1 cellular context compared by ENCODE assay signal in the genomic region with DNA sequence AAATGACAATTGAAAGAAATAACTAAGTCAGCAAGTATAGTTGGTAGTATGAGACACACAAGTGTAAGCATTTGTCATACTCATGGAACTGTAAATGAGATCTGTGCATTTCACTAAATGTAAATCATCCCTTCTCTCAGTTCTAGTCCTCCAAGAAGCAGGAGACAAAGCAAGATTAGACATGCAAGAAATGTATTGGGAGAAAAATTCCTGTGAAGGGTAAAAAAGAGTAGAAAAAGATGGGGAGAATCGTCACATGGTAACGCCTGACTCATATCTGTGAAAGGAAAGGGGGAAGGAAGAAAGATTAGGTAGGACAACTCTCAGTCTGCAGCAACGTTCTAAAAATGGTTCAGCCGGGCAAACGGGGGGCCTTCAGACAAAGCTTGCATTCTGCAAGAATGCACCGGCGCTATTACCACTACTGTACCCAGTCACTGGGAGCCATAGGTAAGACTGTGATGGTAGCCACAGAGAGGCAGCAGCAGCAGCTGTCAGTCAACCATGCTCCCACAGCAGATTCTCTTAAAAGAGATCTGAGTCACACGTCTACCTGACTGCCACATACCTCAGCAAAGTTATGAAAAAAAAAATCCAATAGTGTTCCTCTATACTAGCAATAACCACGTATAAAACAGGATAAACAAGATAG.
TF ChIP-seq lines count a peak whose summit lies in the region.

No MANE protein-coding gene starts in this region.

TF ChIP-seq in K562, 482 proteins besides CTCF, POLR2A, EP300 and RAD21:
- no peak for TF ChIP-seq POLR2B (IDR thresholded peaks at IDR 0.05; ENCODE audit: low read depth, partially characterized antibody)
- TF ChIP-seq, protein P1, sequence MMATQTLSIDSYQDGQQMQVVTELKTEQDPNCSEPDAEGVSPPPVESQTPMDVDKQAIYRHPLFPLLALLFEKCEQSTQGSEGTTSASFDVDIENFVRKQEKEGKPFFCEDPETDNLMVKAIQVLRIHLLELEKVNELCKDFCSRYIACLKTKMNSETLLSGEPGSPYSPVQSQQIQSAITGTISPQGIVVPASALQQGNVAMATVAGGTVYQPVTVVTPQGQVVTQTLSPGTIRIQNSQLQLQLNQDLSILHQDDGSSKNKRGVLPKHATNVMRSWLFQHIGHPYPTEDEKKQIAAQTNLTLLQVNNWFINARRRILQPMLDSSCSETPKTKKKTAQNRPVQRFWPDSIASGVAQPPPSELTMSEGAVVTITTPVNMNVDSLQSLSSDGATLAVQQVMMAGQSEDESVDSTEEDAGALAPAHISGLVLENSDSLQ (IDR thresholded peaks at IDR 0.05) = peak; percentile 44
- TF ChIP-seq, protein P2, sequence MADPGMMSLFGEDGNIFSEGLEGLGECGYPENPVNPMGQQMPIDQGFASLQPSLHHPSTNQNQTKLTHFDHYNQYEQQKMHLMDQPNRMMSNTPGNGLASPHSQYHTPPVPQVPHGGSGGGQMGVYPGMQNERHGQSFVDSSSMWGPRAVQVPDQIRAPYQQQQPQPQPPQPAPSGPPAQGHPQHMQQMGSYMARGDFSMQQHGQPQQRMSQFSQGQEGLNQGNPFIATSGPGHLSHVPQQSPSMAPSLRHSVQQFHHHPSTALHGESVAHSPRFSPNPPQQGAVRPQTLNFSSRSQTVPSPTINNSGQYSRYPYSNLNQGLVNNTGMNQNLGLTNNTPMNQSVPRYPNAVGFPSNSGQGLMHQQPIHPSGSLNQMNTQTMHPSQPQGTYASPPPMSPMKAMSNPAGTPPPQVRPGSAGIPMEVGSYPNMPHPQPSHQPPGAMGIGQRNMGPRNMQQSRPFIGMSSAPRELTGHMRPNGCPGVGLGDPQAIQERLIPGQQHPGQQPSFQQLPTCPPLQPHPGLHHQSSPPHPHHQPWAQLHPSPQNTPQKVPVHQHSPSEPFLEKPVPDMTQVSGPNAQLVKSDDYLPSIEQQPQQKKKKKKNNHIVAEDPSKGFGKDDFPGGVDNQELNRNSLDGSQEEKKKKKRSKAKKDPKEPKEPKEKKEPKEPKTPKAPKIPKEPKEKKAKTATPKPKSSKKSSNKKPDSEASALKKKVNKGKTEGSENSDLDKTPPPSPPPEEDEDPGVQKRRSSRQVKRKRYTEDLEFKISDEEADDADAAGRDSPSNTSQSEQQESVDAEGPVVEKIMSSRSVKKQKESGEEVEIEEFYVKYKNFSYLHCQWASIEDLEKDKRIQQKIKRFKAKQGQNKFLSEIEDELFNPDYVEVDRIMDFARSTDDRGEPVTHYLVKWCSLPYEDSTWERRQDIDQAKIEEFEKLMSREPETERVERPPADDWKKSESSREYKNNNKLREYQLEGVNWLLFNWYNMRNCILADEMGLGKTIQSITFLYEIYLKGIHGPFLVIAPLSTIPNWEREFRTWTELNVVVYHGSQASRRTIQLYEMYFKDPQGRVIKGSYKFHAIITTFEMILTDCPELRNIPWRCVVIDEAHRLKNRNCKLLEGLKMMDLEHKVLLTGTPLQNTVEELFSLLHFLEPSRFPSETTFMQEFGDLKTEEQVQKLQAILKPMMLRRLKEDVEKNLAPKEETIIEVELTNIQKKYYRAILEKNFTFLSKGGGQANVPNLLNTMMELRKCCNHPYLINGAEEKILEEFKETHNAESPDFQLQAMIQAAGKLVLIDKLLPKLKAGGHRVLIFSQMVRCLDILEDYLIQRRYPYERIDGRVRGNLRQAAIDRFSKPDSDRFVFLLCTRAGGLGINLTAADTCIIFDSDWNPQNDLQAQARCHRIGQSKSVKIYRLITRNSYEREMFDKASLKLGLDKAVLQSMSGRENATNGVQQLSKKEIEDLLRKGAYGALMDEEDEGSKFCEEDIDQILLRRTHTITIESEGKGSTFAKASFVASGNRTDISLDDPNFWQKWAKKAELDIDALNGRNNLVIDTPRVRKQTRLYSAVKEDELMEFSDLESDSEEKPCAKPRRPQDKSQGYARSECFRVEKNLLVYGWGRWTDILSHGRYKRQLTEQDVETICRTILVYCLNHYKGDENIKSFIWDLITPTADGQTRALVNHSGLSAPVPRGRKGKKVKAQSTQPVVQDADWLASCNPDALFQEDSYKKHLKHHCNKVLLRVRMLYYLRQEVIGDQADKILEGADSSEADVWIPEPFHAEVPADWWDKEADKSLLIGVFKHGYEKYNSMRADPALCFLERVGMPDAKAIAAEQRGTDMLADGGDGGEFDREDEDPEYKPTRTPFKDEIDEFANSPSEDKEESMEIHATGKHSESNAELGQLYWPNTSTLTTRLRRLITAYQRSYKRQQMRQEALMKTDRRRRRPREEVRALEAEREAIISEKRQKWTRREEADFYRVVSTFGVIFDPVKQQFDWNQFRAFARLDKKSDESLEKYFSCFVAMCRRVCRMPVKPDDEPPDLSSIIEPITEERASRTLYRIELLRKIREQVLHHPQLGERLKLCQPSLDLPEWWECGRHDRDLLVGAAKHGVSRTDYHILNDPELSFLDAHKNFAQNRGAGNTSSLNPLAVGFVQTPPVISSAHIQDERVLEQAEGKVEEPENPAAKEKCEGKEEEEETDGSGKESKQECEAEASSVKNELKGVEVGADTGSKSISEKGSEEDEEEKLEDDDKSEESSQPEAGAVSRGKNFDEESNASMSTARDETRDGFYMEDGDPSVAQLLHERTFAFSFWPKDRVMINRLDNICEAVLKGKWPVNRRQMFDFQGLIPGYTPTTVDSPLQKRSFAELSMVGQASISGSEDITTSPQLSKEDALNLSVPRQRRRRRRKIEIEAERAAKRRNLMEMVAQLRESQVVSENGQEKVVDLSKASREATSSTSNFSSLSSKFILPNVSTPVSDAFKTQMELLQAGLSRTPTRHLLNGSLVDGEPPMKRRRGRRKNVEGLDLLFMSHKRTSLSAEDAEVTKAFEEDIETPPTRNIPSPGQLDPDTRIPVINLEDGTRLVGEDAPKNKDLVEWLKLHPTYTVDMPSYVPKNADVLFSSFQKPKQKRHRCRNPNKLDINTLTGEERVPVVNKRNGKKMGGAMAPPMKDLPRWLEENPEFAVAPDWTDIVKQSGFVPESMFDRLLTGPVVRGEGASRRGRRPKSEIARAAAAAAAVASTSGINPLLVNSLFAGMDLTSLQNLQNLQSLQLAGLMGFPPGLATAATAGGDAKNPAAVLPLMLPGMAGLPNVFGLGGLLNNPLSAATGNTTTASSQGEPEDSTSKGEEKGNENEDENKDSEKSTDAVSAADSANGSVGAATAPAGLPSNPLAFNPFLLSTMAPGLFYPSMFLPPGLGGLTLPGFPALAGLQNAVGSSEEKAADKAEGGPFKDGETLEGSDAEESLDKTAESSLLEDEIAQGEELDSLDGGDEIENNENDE (IDR thresholded peaks at IDR 0.05; ENCODE audit: low read depth, low read length) = no peak
- TF ChIP-seq SMAD3 (CRISPR knock-in tag; conservative IDR thresholded peaks at IDR 0.05) = no peak
- no peak for TF ChIP-seq ZFP1 (CRISPR knock-in tag; IDR thresholded peaks at IDR 0.05)
- no peak for TF ChIP-seq ZBTB5 (IDR thresholded peaks at IDR 0.05)
- no peak for TF ChIP-seq ZNF408 (CRISPR knock-in tag; IDR thresholded peaks at IDR 0.05; ENCODE audit: low read depth)
TF ChIP-seq in K562: peak in this region for 1.
